ENCODE assay signal across 6 cellular contexts in the genomic region with DNA sequence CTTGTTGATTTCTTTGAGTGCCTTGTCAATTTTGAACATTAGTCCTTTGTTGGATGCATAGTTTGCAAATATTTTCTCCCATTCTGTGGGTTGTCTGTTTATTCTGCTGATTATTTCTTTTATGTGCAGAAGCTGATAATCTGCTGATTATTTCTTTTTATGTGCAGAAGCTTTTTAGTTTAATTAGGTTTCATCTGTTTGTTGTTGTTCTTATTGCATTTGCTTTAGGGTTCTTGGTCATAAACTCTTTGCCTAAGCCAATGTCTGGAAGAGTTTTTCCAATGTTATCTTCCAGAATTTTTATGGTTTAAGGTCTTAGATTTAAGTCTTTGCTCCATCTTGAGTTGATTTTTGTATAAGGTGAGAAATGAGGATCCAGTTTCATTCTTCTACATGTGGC. TPM values are rescaled to one million over a fixed set of nuclear protein-coding genes. Genes with fewer than 3 reads are reported as not detected.
DNase-seq lines count a peak whose midpoint lies in the region; ATAC-seq and TF ChIP-seq lines count a peak whose summit lies in the region.
"Not testable (repeated sequence)": the region's sequence is repeated elsewhere in the genome, so short reads cannot be mapped to it uniquely, and the experiment has no call there.

No MANE protein-coding gene starts in this region.

- H3K9ac ChIP-seq in adipocyte (ENCODE audit: low read length); endodermal cell (ENCODE audit: extremely low read depth, low read length, poor library complexity, severe bottlenecking): not testable (repeated sequence)

- ATAC-seq in CD8-positive, alpha-beta T cell: not testable (repeated sequence)

- peaks cover 89% of the 10 kb centered on the region for H3K36me3 Mint-ChIP-seq in CD8-positive, alpha-beta T cell
- peaks cover 42% of the 10 kb centered on the region for H3K36me3 Mint-ChIP-seq in MCF 10A (ENCODE audit: insufficient read depth, unreplicated experiment)
- peaks cover 88% of the 10 kb centered on the region for H3K36me3 Mint-ChIP-seq in endodermal cell (ENCODE audit: low read depth)
- H3K36me3 Mint-ChIP-seq in mesothelial cell of epicardium: peaks cover 70% of the 10 kb centered on the region

- not testable (repeated sequence) for H3K27ac ChIP-seq in CD8-positive, alpha-beta T cell (ENCODE audit: low read depth, low read length); endodermal cell (ENCODE audit: low read depth, low read length)

- DNase-seq in CD8-positive, alpha-beta T cell; MCF 10A (ENCODE audit: unreplicated experiment); endodermal cell; mesothelial cell of epicardium (ENCODE audit: low spot score in 2 of 2, unreplicated experiment in 2 of 2): not testable (repeated sequence)
- peak; percentile 13 for DNase-seq in RPMI7951 (ENCODE audit: low read depth)
- DNase-seq in adipocyte (ENCODE audit: low read depth): peak; percentile 33

- POLR2A ChIA-PET in CD8-positive, alpha-beta T cell (lab: Charles Lee): not testable (repeated sequence)
- POLR2A ChIA-PET in MCF 10A (lab: Yijun Ruan, JAX): interaction anchor here (0.7 to 1.6 kb wide), 3 partner anchors 37 to 1974 kb away, joined by 3 read pairs; partner anchors contain the start of gene AEBP2

- CTCF ChIA-PET in CD8-positive, alpha-beta T cell (lab: Charles Lee); MCF 10A (lab: Yijun Ruan, JAX): not testable (repeated sequence)

- not testable (repeated sequence) for H3K9me3 ChIP-seq in CD8-positive, alpha-beta T cell (ENCODE audit: low read length); adipocyte (ENCODE audit: control insufficient read depth, low read length)
- peaks cover 29% of the 10 kb centered on the region for H3K9me3 ChIP-seq in endodermal cell (ENCODE audit: control insufficient read depth, low read length)

- not testable (repeated sequence) for TF ChIP-seq CTCF in CD8-positive, alpha-beta T cell (IDR thresholded peaks at IDR 0.05); MCF 10A (IDR thresholded peaks at IDR 0.05; ENCODE audit: unreplicated experiment); endodermal cell (conservative IDR thresholded peaks at IDR 0.05); mesothelial cell of epicardium (IDR thresholded peaks at IDR 0.05; ENCODE audit: unreplicated experiment)

- H3K27me3 ChIP-seq in CD8-positive, alpha-beta T cell (ENCODE audit: insufficient read depth, low read length); adipocyte (replicated peaks; ENCODE audit: control insufficient read depth, insufficient read depth, low read length); endodermal cell (ENCODE audit: control insufficient read depth, insufficient read depth, low read length, poor library complexity, severe bottlenecking): not testable (repeated sequence)

- H3K4me1 ChIP-seq in CD8-positive, alpha-beta T cell (ENCODE audit: insufficient read depth, low read length); adipocyte (ENCODE audit: control insufficient read depth, insufficient read depth, low read length); endodermal cell (ENCODE audit: control insufficient read depth, insufficient read depth, low read length): not testable (repeated sequence)

- intact Hi-C loops in CD8-positive, alpha-beta T cell (cut with DNase I, micrococcal nuclease); MCF 10A (cut with micrococcal nuclease): not testable (repeated sequence)

- not testable (repeated sequence) for H3K4me3 Mint-ChIP-seq in CD8-positive, alpha-beta T cell; MCF 10A (ENCODE audit: unreplicated experiment); endodermal cell; mesothelial cell of epicardium

- H3K4me3 ChIP-seq in CD8-positive, alpha-beta T cell (ENCODE audit: low read depth, low read length); adipocyte (ENCODE audit: low read length); endodermal cell (ENCODE audit: low read length): not testable (repeated sequence)

- not testable (repeated sequence) for H3K36me3 ChIP-seq in CD8-positive, alpha-beta T cell (ENCODE audit: insufficient read depth, low read length)
- peaks cover 23% of the 10 kb centered on the region for H3K36me3 ChIP-seq in adipocyte (ENCODE audit: control insufficient read depth, insufficient read depth, low read length, severe bottlenecking)
- peaks cover 72% of the 10 kb centered on the region for H3K36me3 ChIP-seq in endodermal cell (ENCODE audit: control insufficient read depth, insufficient read depth, low read length)

- BruUV-seq in MCF 10A (replicated peaks; lab: Mats Ljungman, UMichigan): TSS peak; percentile 9

- H3K4me1 Mint-ChIP-seq in CD8-positive, alpha-beta T cell (ENCODE audit: low read depth): peaks cover 41% of the 10 kb centered on the region
- peaks cover 11% of the 10 kb centered on the region for H3K4me1 Mint-ChIP-seq in MCF 10A (ENCODE audit: insufficient read depth, unreplicated experiment)
- peaks cover 16% of the 10 kb centered on the region for H3K4me1 Mint-ChIP-seq in endodermal cell
- not testable (repeated sequence) for H3K4me1 Mint-ChIP-seq in mesothelial cell of epicardium

- peaks cover 23% of the 10 kb centered on the region for H3K9me3 Mint-ChIP-seq in CD8-positive, alpha-beta T cell
- H3K9me3 Mint-ChIP-seq in MCF 10A (ENCODE audit: unreplicated experiment): not testable (repeated sequence)
- peaks cover 22% of the 10 kb centered on the region for H3K9me3 Mint-ChIP-seq in endodermal cell
- peaks cover 36% of the 10 kb centered on the region for H3K9me3 Mint-ChIP-seq in mesothelial cell of epicardium

- H3K27me3 Mint-ChIP-seq in CD8-positive, alpha-beta T cell (ENCODE audit: low read depth); MCF 10A (ENCODE audit: insufficient read depth, unreplicated experiment); endodermal cell (ENCODE audit: insufficient read depth); mesothelial cell of epicardium (ENCODE audit: low read depth): not testable (repeated sequence)

- H3K27ac Mint-ChIP-seq in CD8-positive, alpha-beta T cell: peak overlapping the region; percentile 18
- not testable (repeated sequence) for H3K27ac Mint-ChIP-seq in MCF 10A (ENCODE audit: low read depth, unreplicated experiment)
- peak overlapping the region; percentile 27 for H3K27ac Mint-ChIP-seq in endodermal cell
- H3K27ac Mint-ChIP-seq in mesothelial cell of epicardium: peak overlapping the region; percentile 47

RNA-seq across cellular contexts. Expression of gene AEBP2, which starts 36.6 kb away (rescaled TPM):
- total RNA-seq in CD8-positive, alpha-beta T cell: 10 to 100 TPM; 54.0 to 57.9 TPM
- 6.7 and 7.3 TPM in 2 replicates for total RNA-seq in RPMI7951 (2014; rRNA removed; shearing (Covaris generic))
- total RNA-seq in MCF 10A (2022): 41.0 and 49.2 TPM in 2 replicates
- total RNA-seq in endodermal cell: 10 to 100 TPM; 37.8 to 78.4 TPM
- polyA plus RNA-seq in endodermal cell (2013, experiment 1 of 2): 20.0 TPM
- 18.9 TPM for polyA plus RNA-seq in endodermal cell (2013, experiment 2 of 2)
- 58.4 to 65.6 TPM (median 59.7 TPM) in 3 replicates for total RNA-seq in mesothelial cell of epicardium
